1 cellular context compared by ENCODE assay signal in the genomic region with DNA sequence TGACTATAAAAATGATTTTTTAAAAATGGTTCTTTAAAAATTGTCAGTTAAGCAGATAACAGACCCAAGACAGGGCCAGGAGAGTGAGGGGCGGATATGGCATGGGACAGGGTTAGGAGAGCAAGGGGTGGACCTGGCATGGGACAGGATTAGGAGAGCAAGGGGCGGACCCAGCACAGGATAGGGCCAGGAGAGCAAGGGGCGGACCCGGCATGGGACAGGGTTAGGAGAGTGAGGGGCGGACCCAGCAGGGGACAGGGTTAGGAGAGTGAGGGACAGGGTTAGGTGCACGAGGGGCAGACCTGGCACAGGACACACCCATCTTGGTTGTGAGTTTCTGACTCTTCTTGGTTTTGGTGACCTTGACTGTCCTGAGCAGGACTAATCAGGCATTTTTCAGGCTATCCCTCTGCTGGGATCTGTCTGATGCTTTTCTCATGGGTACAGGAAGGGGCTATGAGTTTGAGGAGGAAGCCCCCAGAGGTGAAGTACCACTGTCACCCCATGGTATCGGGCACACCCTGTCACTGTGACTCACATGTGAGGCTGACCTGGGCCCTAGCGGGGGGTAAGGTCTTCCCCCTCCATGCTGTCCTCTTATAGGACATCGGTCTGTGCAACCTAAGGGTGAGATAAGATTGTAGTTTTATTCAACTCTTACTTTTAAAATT.
TF ChIP-seq lines count a peak whose summit lies in the region.

No MANE protein-coding gene starts in this region.

TF ChIP-seq in K562, 482 proteins besides CTCF, POLR2A, EP300 and RAD21 (continued from another document):
- TF ChIP-seq, protein P1, sequence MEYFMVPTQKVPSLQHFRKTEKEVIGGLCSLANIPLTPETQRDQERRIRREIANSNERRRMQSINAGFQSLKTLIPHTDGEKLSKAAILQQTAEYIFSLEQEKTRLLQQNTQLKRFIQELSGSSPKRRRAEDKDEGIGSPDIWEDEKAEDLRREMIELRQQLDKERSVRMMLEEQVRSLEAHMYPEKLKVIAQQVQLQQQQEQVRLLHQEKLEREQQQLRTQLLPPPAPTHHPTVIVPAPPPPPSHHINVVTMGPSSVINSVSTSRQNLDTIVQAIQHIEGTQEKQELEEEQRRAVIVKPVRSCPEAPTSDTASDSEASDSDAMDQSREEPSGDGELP (CRISPR knock-in tag; IDR thresholded peaks at IDR 0.05; ENCODE audit: borderline replicate concordance): no peak
- TF ChIP-seq, protein P2, sequence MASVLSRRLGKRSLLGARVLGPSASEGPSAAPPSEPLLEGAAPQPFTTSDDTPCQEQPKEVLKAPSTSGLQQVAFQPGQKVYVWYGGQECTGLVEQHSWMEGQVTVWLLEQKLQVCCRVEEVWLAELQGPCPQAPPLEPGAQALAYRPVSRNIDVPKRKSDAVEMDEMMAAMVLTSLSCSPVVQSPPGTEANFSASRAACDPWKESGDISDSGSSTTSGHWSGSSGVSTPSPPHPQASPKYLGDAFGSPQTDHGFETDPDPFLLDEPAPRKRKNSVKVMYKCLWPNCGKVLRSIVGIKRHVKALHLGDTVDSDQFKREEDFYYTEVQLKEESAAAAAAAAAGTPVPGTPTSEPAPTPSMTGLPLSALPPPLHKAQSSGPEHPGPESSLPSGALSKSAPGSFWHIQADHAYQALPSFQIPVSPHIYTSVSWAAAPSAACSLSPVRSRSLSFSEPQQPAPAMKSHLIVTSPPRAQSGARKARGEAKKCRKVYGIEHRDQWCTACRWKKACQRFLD (CRISPR knock-in tag; IDR thresholded peaks at IDR 0.05): no peak
- no peak for TF ChIP-seq SIN3A (IDR thresholded peaks at IDR 0.05; ENCODE audit: borderline replicate concordance in 2 of 2, control insufficient read depth in 1 of 2, low read depth in 2 of 2, low read length in 2 of 2)
- TF ChIP-seq FOXJ3 (CRISPR knock-in tag; IDR thresholded peaks at IDR 0.05): no peak
- no peak for TF ChIP-seq PURB (CRISPR knock-in tag; IDR thresholded peaks at IDR 0.05; ENCODE audit: low read depth)
- no peak for TF ChIP-seq NR3C1 (CRISPR knock-in tag; IDR thresholded peaks at IDR 0.05)
- TF ChIP-seq CC2D1A (IDR thresholded peaks at IDR 0.05): 0 out of 2 replicates have a peak, but pooled peaks have one; percentile 13
